1 cellular context compared by ENCODE assay signal in genomic region chr3:64363842-64364241, GRCh38.
TF ChIP-seq lines count a peak whose summit lies in the region.

No MANE protein-coding gene starts in this region.

TF ChIP-seq in GM23338, 12 proteins besides CTCF, POLR2A, EP300 and RAD21:
- TF ChIP-seq ZNF462 (CRISPR knock-in tag; IDR thresholded peaks at IDR 0.05): peak; percentile 60; the same call in 1 of the 2 replicates
- TF ChIP-seq ZNF114 (CRISPR knock-in tag; IDR thresholded peaks at IDR 0.05): no peak
TF ChIP-seq in GM23338: peak in this region for 1.
